In genomic region chr11:363948-364761, GRCh38 we compare ENCODE assay signal across 8 cellular contexts. TPM values are rescaled to one million over a fixed set of nuclear protein-coding genes. Genes with fewer than 3 reads are reported as not detected.
DNase-seq lines count a peak whose midpoint lies in the region; ATAC-seq and TF ChIP-seq lines count a peak whose summit lies in the region.

No MANE protein-coding gene starts in this region.

- TF ChIP-seq POLR2A in thyroid gland (IDR thresholded peaks at IDR 0.05) = no peak

- H3K27me3 Mint-ChIP-seq in GM23338 (ENCODE audit: insufficient read depth, low read depth, poor library complexity) = peaks cover 19% of the 10 kb centered on the region

- TF ChIP-seq CTCF in A673 (conservative IDR thresholded peaks at IDR 0.05; ENCODE audit: low read depth, low read length) (peak; percentile 62), GM23338 (conservative IDR thresholded peaks at IDR 0.05; ENCODE audit: low read depth in 2 of 2) (peak; percentile 62 to 89), lung (IDR thresholded peaks at IDR 0.05; ENCODE audit: control extremely low read depth, extremely low read depth) (no peak), thyroid gland (IDR thresholded peaks at IDR 0.05) (peak in 3 of 6 experiments; percentile 11 to 38 (median 25))

- H3K36me3 ChIP-seq in A673 (ENCODE audit: insufficient read depth, low read length, poor library complexity, severe bottlenecking) (no peaks in the 10 kb centered on the region), GM23338 (ENCODE audit: insufficient read depth) (no peaks in the 10 kb centered on the region), lung (ENCODE audit: control insufficient read depth in 2 of 2, insufficient read depth in 2 of 2, low read length in 2 of 2) (no peaks in the 10 kb centered on the region), thyroid gland (no peaks in the 10 kb centered on the region)

- H3K79me2 ChIP-seq in GM23338 (replicated peaks; ENCODE audit: insufficient read depth) = no peaks in the 10 kb centered on the region

- peaks cover 9% of the 10 kb centered on the region for H3K4me1 ChIP-seq in A673 (ENCODE audit: insufficient read depth, low read length, poor library complexity, severe bottlenecking)
- H3K4me1 ChIP-seq in GM23338 (ENCODE audit: insufficient read depth) = 0 out of 2 replicates have a peak, but pooled peaks cover 9% of the 10 kb centered on the region
- peaks cover 0 to 7% of the 10 kb centered on the region in 2 donors for H3K4me1 ChIP-seq in lung (ENCODE audit: control insufficient read depth in 2 of 2, insufficient read depth in 2 of 2, low read length in 2 of 2)
- peaks cover 0 to 8% of the 10 kb centered on the region in 2 donors for H3K4me1 ChIP-seq in thyroid gland

- POLR2A ChIA-PET in A673 (lab: Charles Lee; ENCODE audit: low non-redundant PET) = no interaction called here

- ATAC-seq in GM23338 = peak; percentile 84
- ATAC-seq in activated naive CD4-positive, alpha-beta T cell treated with anti-CD3 and anti-CD28 coated beads, Interleukin-2, amount 50 U/mL, for 72 hours = peak; percentile 62 to 72
- ATAC-seq in lung (ENCODE audit: insufficient read depth, low FRiP score) = peak; percentile 48
- no peak for ATAC-seq in GM21381 (IDR thresholded peaks at IDR 0.05; ENCODE audit: unreplicated experiment)
- no peak for ATAC-seq in HG03342 (IDR thresholded peaks at IDR 0.05; ENCODE audit: unreplicated experiment)

- 58 to 76% methylated on average over 24 of the region's 24 CpGs for WGBS in lung, 2 donors
- WGBS in thyroid gland, 2 donors = 77 to 78% methylated on average over 11 to 16 of the region's 24 CpGs

- intact Hi-C loops in A673 (cut with micrococcal nuclease; ENCODE audit: unreplicated experiment) (no loop called here), thyroid gland (cut with DNase I) (no loop called here)

- H3K27me3 ChIP-seq in A673 (replicated peaks; ENCODE audit: insufficient read depth, low read depth, low read length, poor library complexity) (no peaks in the 10 kb centered on the region), GM23338 (ENCODE audit: insufficient read depth) (no peaks in the 10 kb centered on the region), lung (ENCODE audit: control insufficient read depth, insufficient read depth) (no peaks in the 10 kb centered on the region), thyroid gland (peaks cover 20% of the 10 kb centered on the region)

- CTCF ChIA-PET in A673 (lab: Charles Lee) = interaction anchor here (0.6 to 0.8 kb wide), 2 partner anchors 75 to 164 kb away, joined by 3 to 6 read pairs; no protein-coding TSS in a partner anchor

- H3K9me3 ChIP-seq in A673 (ENCODE audit: low read depth, low read length, poor library complexity, severe bottlenecking) (peaks cover 3% of the 10 kb centered on the region), lung (ENCODE audit: control insufficient read depth in 2 of 2, insufficient read depth in 1 of 2, low read length in 1 of 2) (peaks cover 0 to 7% of the 10 kb centered on the region in 2 donors), thyroid gland (no peaks in the 10 kb centered on the region)

- H3F3A ChIP-seq in GM23338 (replicated peaks; ENCODE audit: low read depth) = peaks cover 16% of the 10 kb centered on the region; the same call in 1 of the 2 replicates

- H3K4me3 ChIP-seq in A673 (ENCODE audit: low read depth, low read length, poor library complexity, severe bottlenecking) (no peak overlapping the region), GM23338 (no peak overlapping the region), lung (no peak overlapping the region), thyroid gland (replicated peaks in 1 of 3) (no peak overlapping the region)

- no peaks in the 10 kb centered on the region for H3K9me2 ChIP-seq in GM23338 (ENCODE audit: insufficient read depth)

- peaks cover 57% of the 10 kb centered on the region for H3K9me3 Mint-ChIP-seq in GM23338
- H3K9me3 Mint-ChIP-seq in activated naive CD4-positive, alpha-beta T cell treated with anti-CD3 and anti-CD28 coated beads, Interleukin-2, amount 50 U/mL, for 72 hours = peaks cover 0 to 6% of the 10 kb centered on the region in 2 donors

- 0 out of 2 replicates have a peak overlapping the region, but pooled peaks have one; percentile 63 for H2AFZ ChIP-seq in GM23338

- H3K4me1 Mint-ChIP-seq in GM23338 = peaks cover 15% of the 10 kb centered on the region

- peaks cover 15% of the 10 kb centered on the region for H3K36me3 Mint-ChIP-seq in GM23338 (ENCODE audit: low read depth)
- H3K36me3 Mint-ChIP-seq in activated naive CD4-positive, alpha-beta T cell treated with anti-CD3 and anti-CD28 coated beads, Interleukin-2, amount 50 U/mL, for 72 hours = peaks cover 0 to 5% of the 10 kb centered on the region in 2 donors

- H3K4me2 ChIP-seq in GM23338 = no peak overlapping the region

- DNase-seq in A673 (ENCODE audit: low spot score) = peak; percentile 54
- peak; percentile 88 for DNase-seq in GM23338 (ENCODE audit: low spot score)
- peak; percentile 91 for DNase-seq in RKO (ENCODE audit: low spot score)
- DNase-seq in activated naive CD4-positive, alpha-beta T cell treated with anti-CD3 and anti-CD28 coated beads, Interleukin-2, amount 50 U/mL, for 72 hours (ENCODE audit: low spot score in 2 of 2) = peak; percentile 71 to 74
- peak; percentile 54 for DNase-seq in lung (ENCODE audit: low spot score)
- DNase-seq in thyroid gland = peak; percentile 19 to 36

- H3K27ac ChIP-seq in A673 (ENCODE audit: low read depth, low read length, poor library complexity, severe bottlenecking) (no peak overlapping the region), GM23338 (ENCODE audit: low read depth) (no peak overlapping the region), lung (ENCODE audit: low read depth in 1 of 2, low read length in 1 of 2) (no peak overlapping the region), thyroid gland (no peak overlapping the region)

- no peak overlapping the region for H3K4me3 Mint-ChIP-seq in GM23338

- no peak overlapping the region for H3K27ac Mint-ChIP-seq in GM23338
- H3K27ac Mint-ChIP-seq in activated naive CD4-positive, alpha-beta T cell treated with anti-CD3 and anti-CD28 coated beads, Interleukin-2, amount 50 U/mL, for 72 hours = no peak overlapping the region

- no peaks in the 10 kb centered on the region for H4K20me1 ChIP-seq in GM23338 (replicated peaks; ENCODE audit: insufficient read depth)

- no TSS peak for BruUV-seq in A673 (replicated peaks; lab: Mats Ljungman, UMichigan)

TF ChIP-seq in GM23338, 12 proteins besides CTCF, POLR2A, EP300 and RAD21 (continues in another document):
- TF ChIP-seq EZH2phosphoT487 (IDR thresholded peaks at IDR 0.05; ENCODE audit: unreplicated experiment) (no peak), NANOG (IDR thresholded peaks at IDR 0.05; ENCODE audit: borderline replicate concordance) (no peak)

RNA-seq across cellular contexts. Expression of gene B4GALNT4, which starts 5.1 kb away (rescaled TPM):
- total RNA-seq in A673 (2021) = 19.0 and 28.9 TPM in 2 replicates
- 55.2 and 92.6 TPM in 2 replicates for total RNA-seq in GM23338 (2014; rRNA removed; shearing (Covaris generic))
- polyA plus RNA-seq in GM23338 (2016; fragmentation: Nextera tagmentation; extraction: Ambion mirVana) = 49.9 and 53.5 TPM in 2 replicates
- 10 to 100 TPM in 1 of 2 donors, 1 to 10 TPM in 1; 6.6 to 13.6 TPM for total RNA-seq in activated naive CD4-positive, alpha-beta T cell treated with anti-CD3 and anti-CD28 coated beads, Interleukin-2, amount 50 U/mL, for 72 hours
- 1 to 10 TPM; 1.4 to 6.8 TPM for total RNA-seq in lung
- 1 to 10 TPM; 2.1 to 4.6 TPM for polyA plus RNA-seq in lung
- total RNA-seq in thyroid gland = 1 to 10 TPM in 1 of 4 donors, under 1 TPM in 1, not detected in 2; 0.98 to 1.2 TPM

RNA-seq across cellular contexts. Expression of gene PKP3, which starts 29.9 kb away (rescaled TPM):
- total RNA-seq in A673 (2021) = not detected in 2 replicates
- 18.7 and 23.0 TPM in 2 replicates for total RNA-seq in GM23338 (2014; rRNA removed; shearing (Covaris generic))
- 6.1 and 7.2 TPM in 2 replicates for polyA plus RNA-seq in GM23338 (2016; fragmentation: Nextera tagmentation; extraction: Ambion mirVana)
- under 1 TPM in 1 of 2 donors, not detected in 1; 0.12 TPM for total RNA-seq in activated naive CD4-positive, alpha-beta T cell treated with anti-CD3 and anti-CD28 coated beads, Interleukin-2, amount 50 U/mL, for 72 hours
- total RNA-seq in lung = 10 to 100 TPM; 15.7 to 63.1 TPM
- polyA plus RNA-seq in lung = 10 to 100 TPM; 33.8 to 46.8 TPM
- 10 to 100 TPM; 30.4 to 58.4 (median 46.9) TPM for total RNA-seq in thyroid gland

RNA-seq across cellular contexts. Expression of gene IFITM3, which starts 43.5 kb away (rescaled TPM):
- total RNA-seq in A673 (2021) = 87.6 and 99.8 TPM in 2 replicates
- 72.4 and 82.3 TPM in 2 replicates for total RNA-seq in GM23338 (2014; rRNA removed; shearing (Covaris generic))
- polyA plus RNA-seq in GM23338 (2016; fragmentation: Nextera tagmentation; extraction: Ambion mirVana) = 829 and 840 TPM in 2 replicates
- 100 to 1,000 TPM in 1 of 2 donors, 10 to 100 TPM in 1; 51.8 to 139 TPM for total RNA-seq in activated naive CD4-positive, alpha-beta T cell treated with anti-CD3 and anti-CD28 coated beads, Interleukin-2, amount 50 U/mL, for 72 hours
- total RNA-seq in lung = 100 to 1,000 TPM; 191 to 903 TPM
- polyA plus RNA-seq in lung = 1,000 to 10,000 TPM; 1,642 to 2,585 TPM
- 100 to 1,000 TPM; 140 to 300 (median 178) TPM for total RNA-seq in thyroid gland

RNA-seq across cellular contexts. Expression of gene IFITM1, which starts 50.3 kb away (rescaled TPM):
- total RNA-seq in A673 (2021) (24.4 and 34.1 TPM in 2 replicates), lung (100 to 1,000 TPM in 1 of 2 donors, 10 to 100 TPM in 1; 53.3 to 104 TPM), thyroid gland (100 to 1,000 TPM in 3 of 4 donors, 10 to 100 TPM in 1; 94.3 to 163 (median 103) TPM)
- 396 and 409 TPM in 2 replicates for total RNA-seq in GM23338 (2014; rRNA removed; shearing (Covaris generic))
- polyA plus RNA-seq in GM23338 (2016; fragmentation: Nextera tagmentation; extraction: Ambion mirVana) (1,180 and 1,194 TPM in 2 replicates), lung (100 to 1,000 TPM; 275 to 531 TPM)
- 100 to 1,000 TPM in 1 of 2 donors, 10 to 100 TPM in 1; 91.3 to 436 TPM for total RNA-seq in activated naive CD4-positive, alpha-beta T cell treated with anti-CD3 and anti-CD28 coated beads, Interleukin-2, amount 50 U/mL, for 72 hours

RNA-seq across cellular contexts. Expression of gene SIGIRR, which starts 50.6 kb away (rescaled TPM):
- total RNA-seq in A673 (2021) (16.6 and 17.6 TPM in 2 replicates), lung (10 to 100 TPM; 25.7 to 87.3 TPM), thyroid gland (10 to 100 TPM; 46.0 to 69.6 (median 47.8) TPM)
- 59.1 and 63.0 TPM in 2 replicates for total RNA-seq in GM23338 (2014; rRNA removed; shearing (Covaris generic))
- polyA plus RNA-seq in GM23338 (2016; fragmentation: Nextera tagmentation; extraction: Ambion mirVana) (72.2 and 96.2 TPM in 2 replicates), lung (100 to 1,000 TPM in 1 of 2 donors, 10 to 100 TPM in 1; 43.4 to 112 TPM)
- total RNA-seq in activated naive CD4-positive, alpha-beta T cell treated with anti-CD3 and anti-CD28 coated beads, Interleukin-2, amount 50 U/mL, for 72 hours = 10 to 100 TPM; 63.8 to 80.8 TPM

Comparison
In these comparisons a context has a peak if more than half of its experiments do, and no peak if none do; other contexts are left out.
1. DNase-seq: peak in every context shown above with its lines; median percentile 91 in RKO; 88 in GM23338; 72 in activated naive CD4-positive, alpha-beta T cell treated with anti-CD3 and anti-CD28 coated beads, Interleukin-2, amount 50 U/mL, for 72 hours; 54 in A673; 54 in lung; 28 in thyroid gland.
2. ATAC-seq: peak in GM23338 (single experiment), activated naive CD4-positive, alpha-beta T cell treated with anti-CD3 and anti-CD28 coated beads, Interleukin-2, amount 50 U/mL, for 72 hours (2 of 2) and lung (single experiment); none in GM21381 (single experiment) and HG03342 (single experiment).
3. RNA of gene PKP3, which starts 29.9 kb away (total RNA-seq): 15.7 to 63.1 TPM in lung, 30.4 to 58.4 TPM in thyroid gland and 18.7 to 23.0 TPM in GM23338; not detected in A673 and 0.12 TPM in activated naive CD4-positive, alpha-beta T cell treated with anti-CD3 and anti-CD28 coated beads, Interleukin-2, amount 50 U/mL, for 72 hours; every median in the first group is over 10 times any median in the second.